26 cellular contexts compared by ENCODE assay signal in genomic region chr16:88400186-88400585, GRCh38. TPM values are rescaled to one million over a fixed set of nuclear protein-coding genes. Genes with fewer than 3 reads are reported as not detected.
A peak's percentile ranks its signal among the peaks of the same experiment; 100 is the strongest.
DNase-seq lines count a peak whose midpoint lies in the region; ATAC-seq, FAIRE-seq and TF ChIP-seq lines count a peak whose summit lies in the region.
"Had no signal": no experiment of that assay in that cellular context is flagged by ENCODE, and none has a peak within 500 bp of the region (broad histone marks: within the 10 kb centered on the region; RNA-seq: fewer than 3 reads in every experiment).

No MANE protein-coding gene starts in this region.

- H3K4me2 ChIP-seq in K562 (ENCODE audit: insufficient read depth, low read length) = no peak overlapping the region
- H3K4me2 ChIP-seq in mesenchymal stem cell (ENCODE audit: low read length, poor library complexity, severe bottlenecking) = no peak overlapping the region
- H3K4me2 ChIP-seq: BLaER1 had no signal

- WGBS in K562 (ENCODE audit: insufficient coverage, low coverage, missing lambda C conversion rate) = 32% methylated on average over 9 of the region's 9 CpGs
- WGBS in mesenchymal stem cell = 90% methylated on average over 9 of the region's 9 CpGs

- no peaks in the 10 kb centered on the region for H3K36me3 ChIP-seq in K562 (ENCODE audit: control insufficient read depth, insufficient read depth, low read length)
- peaks cover 13 to 23% of the 10 kb centered on the region in 2 experiments for H3K36me3 ChIP-seq in mesenchymal stem cell (ENCODE audit: control insufficient read depth in 1 of 2, insufficient read depth in 2 of 2, low read depth in 1 of 2, low read length in 2 of 2)
- H3K36me3 ChIP-seq: BE2C, BLaER1 had no signal

- no peaks in the 10 kb centered on the region for H3K9me3 ChIP-seq in K562 (replicated peaks; ENCODE audit: control insufficient read depth, insufficient read depth, low read depth, low read length)
- no peaks in the 10 kb centered on the region for H3K9me3 ChIP-seq in mesenchymal stem cell (ENCODE audit: control insufficient read depth, low read length)
- H3K9me3 ChIP-seq: BE2C, BLaER1 had no signal

- H3K27ac Mint-ChIP-seq in activated naive CD8-positive, alpha-beta T cell treated with anti-CD3 and anti-CD28 coated beads, Interleukin-2, amount 50 U/mL, for 24 hours = no peak overlapping the region
- H3K27ac Mint-ChIP-seq: CD14-positive monocyte; CD4-positive, alpha-beta memory T cell; CD4-positive, CD25-positive, alpha-beta regulatory T cell had no signal

- no peak overlapping the region for H3K4me3 Mint-ChIP-seq in activated naive CD8-positive, alpha-beta T cell treated with anti-CD3 and anti-CD28 coated beads, Interleukin-2, amount 50 U/mL, for 24 hours
- H3K4me3 Mint-ChIP-seq: CD14-positive monocyte; CD4-positive, alpha-beta memory T cell; CD4-positive, CD25-positive, alpha-beta regulatory T cell; CD8-positive, alpha-beta memory T cell had no signal

- H3K4me1 Mint-ChIP-seq in activated naive CD8-positive, alpha-beta T cell treated with anti-CD3 and anti-CD28 coated beads, Interleukin-2, amount 50 U/mL, for 24 hours = no peaks in the 10 kb centered on the region
- H3K4me1 Mint-ChIP-seq: CD14-positive monocyte; CD4-positive, alpha-beta memory T cell; CD4-positive, CD25-positive, alpha-beta regulatory T cell; CD8-positive, alpha-beta memory T cell had no signal

- H3K9me3 Mint-ChIP-seq in activated naive CD8-positive, alpha-beta T cell treated with anti-CD3 and anti-CD28 coated beads, Interleukin-2, amount 50 U/mL, for 24 hours = peaks cover 5% of the 10 kb centered on the region
- H3K9me3 Mint-ChIP-seq: CD4-positive, alpha-beta memory T cell had no signal

- H3K4ac ChIP-seq in mesenchymal stem cell (ENCODE audit: low read depth in 1 of 2, low read length in 2 of 2) = no peak overlapping the region

- no peak for TF ChIP-seq RAD21 in K562 (CRISPR knock-in tag; conservative IDR thresholded peaks at IDR 0.05 in 1 of 2, IDR thresholded peaks at IDR 0.05 in 1 of 2)

- H4K91ac ChIP-seq in mesenchymal stem cell (ENCODE audit: low read length) = peak overlapping the region; percentile 40

- no peak overlapping the region for H2BK5ac ChIP-seq in mesenchymal stem cell (ENCODE audit: low read depth, low read length, poor library complexity, severe bottlenecking)

- in situ Hi-C loops in K562 (cut with MboI) = no loop called here

- H3K27ac ChIP-seq in K562 (ENCODE audit: extremely low read depth, low read depth, low read length) (no peak overlapping the region), mesenchymal stem cell (ENCODE audit: low read length, poor library complexity, severe bottlenecking) (no peak overlapping the region)
- H3K27ac ChIP-seq: BLaER1 had no signal

- no peak overlapping the region for H2AK5ac ChIP-seq in mesenchymal stem cell (ENCODE audit: low read length, severe bottlenecking)

- H2BK15ac ChIP-seq in mesenchymal stem cell (ENCODE audit: low read depth, poor library complexity, severe bottlenecking) = no peak overlapping the region

- no peak overlapping the region for H3K4me3 ChIP-seq in K562
- H3K4me3 ChIP-seq in mesenchymal stem cell (ENCODE audit: insufficient read depth in 1 of 2, low read depth in 1 of 2, low read length in 2 of 2) = no peak overlapping the region
- H3K4me3 ChIP-seq: BLaER1, GM12878 had no signal

- intact Hi-C loops in K562 (cut with micrococcal nuclease) (loop anchor here (10.0 kb wide), 1 partner anchor 115 kb away; no protein-coding TSS in a partner anchor), sciatic nerve (cut with DNase I) (no loop called here)

- H3K4me1 ChIP-seq in K562 (replicated peaks in 1 of 2; ENCODE audit: control insufficient read depth in 2 of 2, insufficient read depth in 2 of 2, low read length in 2 of 2) = peaks cover 0 to 28% of the 10 kb centered on the region in 2 experiments; a peak in 3 of 5 replicates
- peaks cover 3% of the 10 kb centered on the region for H3K4me1 ChIP-seq in mesenchymal stem cell (ENCODE audit: control insufficient read depth, insufficient read depth, low read depth, low read length)
- H3K4me1 ChIP-seq: BE2C had no signal

- peak overlapping the region in 1 of 2 experiments; percentile 19 for H2BK12ac ChIP-seq in mesenchymal stem cell (ENCODE audit: low read length in 2 of 2)

- H3K18ac ChIP-seq in mesenchymal stem cell (ENCODE audit: low read depth in 1 of 2, low read length in 2 of 2) = no peak overlapping the region

- H4K8ac ChIP-seq in mesenchymal stem cell (ENCODE audit: low read length) = peak overlapping the region; percentile 21

- no peaks in the 10 kb centered on the region for H3K79me2 ChIP-seq in K562 (ENCODE audit: control insufficient read depth, insufficient read depth, low read length)

- ATAC-seq in K562 (no peak), sciatic nerve (peak; percentile 19)
- ATAC-seq in activated naive CD8-positive, alpha-beta T cell treated with anti-CD3 and anti-CD28 coated beads, Interleukin-2, amount 50 U/mL, for 24 hours = no peak
- ATAC-seq: GM12878 had no signal

- CTCF ChIA-PET in K562 (lab: Yijun Ruan, JAX; ENCODE audit: low intra/inter-chr PET ratio) = no interaction called here

- no peak for TF ChIP-seq CTCF in K562 (IDR thresholded peaks at IDR 0.05 in 2 of 3, conservative IDR thresholded peaks at IDR 0.05 in 1 of 3; ENCODE audit: insufficient read depth in 2 of 3, low read depth in 1 of 3, low read length in 3 of 3)

- H3K27me3 ChIP-seq in K562 (ENCODE audit: control insufficient read depth in 2 of 2, insufficient read depth in 2 of 2, low read length in 2 of 2) = peaks cover 18 to 54% of the 10 kb centered on the region in 2 experiments
- H3K27me3 ChIP-seq in mesenchymal stem cell (ENCODE audit: control insufficient read depth in 1 of 2, insufficient read depth in 1 of 2, low read length in 2 of 2) = no peaks in the 10 kb centered on the region

- DNase-seq in K562 (ENCODE audit: extremely low read depth in 1 of 4, low spot score in 3 of 4) (no peak), mesenchymal stem cell (no peak), sciatic nerve (ENCODE audit: low spot score) (no peak), NCI-H226 (no peak)
- no peak for DNase-seq in activated naive CD8-positive, alpha-beta T cell treated with anti-CD3 and anti-CD28 coated beads, Interleukin-2, amount 50 U/mL, for 24 hours
- DNase-seq: 8988T; ACHN; BE2C; C1 segment of cervical spinal cord; CD4-positive, alpha-beta memory T cell; CD4-positive, CD25-positive, alpha-beta regulatory T cell; CD8-positive, alpha-beta memory T cell; COR-L47; DMS 273 treated with DMSO at 0.1 percent for 48 hours; DMS153; DMS53; DMS79; DND-41; EL; GDM1 had no signal

- no peak for TF ChIP-seq EP300 in K562 (IDR thresholded peaks at IDR 0.05; ENCODE audit: low read length)

- H3K9ac ChIP-seq in K562 (ENCODE audit: insufficient read depth in 1 of 2, low read depth in 2 of 2, low read length in 2 of 2) = peak overlapping the region in 1 of 2 experiments; percentile 32; a peak in 1 of 4 replicates
- no peak overlapping the region for H3K9ac ChIP-seq in mesenchymal stem cell (ENCODE audit: low read length)
- H3K9ac ChIP-seq: BLaER1 had no signal

- no peaks in the 10 kb centered on the region for H4K20me1 ChIP-seq in K562 (replicated peaks; ENCODE audit: control insufficient read depth, insufficient read depth, low read length)

- no peaks in the 10 kb centered on the region for H3K9me1 ChIP-seq in K562 (ENCODE audit: control insufficient read depth, insufficient read depth, low read length)

- no peak overlapping the region for H2BK120ac ChIP-seq in mesenchymal stem cell (ENCODE audit: low read depth, low read length)

- no peak overlapping the region for H3K14ac ChIP-seq in mesenchymal stem cell (ENCODE audit: low read length in 2 of 2)

- H2AFZ ChIP-seq in K562 (ENCODE audit: low read depth, low read length) = no peak overlapping the region
- H2AFZ ChIP-seq in mesenchymal stem cell (ENCODE audit: low read depth, low read length) = no peak overlapping the region

- POLR2A ChIA-PET in K562 (lab: Yijun Ruan, JAX) = interaction anchor here (0.5 to 0.7 kb wide), 2 partner anchors 18 to 97 kb away, joined by 3 to 4 read pairs; no protein-coding TSS in a partner anchor

- no peak for TF ChIP-seq POLR2A in K562 (conservative IDR thresholded peaks at IDR 0.05)

- H3K23ac ChIP-seq in mesenchymal stem cell (ENCODE audit: low read length in 2 of 2) = no peak overlapping the region

- no peaks in the 10 kb centered on the region for H3K79me1 ChIP-seq in mesenchymal stem cell (replicated peaks; ENCODE audit: low read length, poor library complexity, severe bottlenecking)

- BruUV-seq in K562 (replicated peaks; lab: Mats Ljungman, UMichigan) = no TSS peak

- peaks cover 3% of the 10 kb centered on the region for H3K27me3 Mint-ChIP-seq in activated naive CD8-positive, alpha-beta T cell treated with anti-CD3 and anti-CD28 coated beads, Interleukin-2, amount 50 U/mL, for 24 hours
- H3K27me3 Mint-ChIP-seq: CD8-positive, alpha-beta memory T cell had no signal

- H3K36me3 Mint-ChIP-seq in activated naive CD8-positive, alpha-beta T cell treated with anti-CD3 and anti-CD28 coated beads, Interleukin-2, amount 50 U/mL, for 24 hours (ENCODE audit: low read depth) = no peaks in the 10 kb centered on the region
- H3K36me3 Mint-ChIP-seq: CD14-positive monocyte; CD4-positive, alpha-beta memory T cell; CD4-positive, CD25-positive, alpha-beta regulatory T cell; CD8-positive, alpha-beta memory T cell had no signal

- no peak for FAIRE-seq in K562 (lab: Jason Lieb, UNC)
- FAIRE-seq: A204.1, GM12878, GM12892, GM18507 had no signal

RNA-seq across cellular contexts. Expression of gene ZNF469, which starts 17.4 kb away (rescaled TPM):
- total RNA-seq in K562 (2011; cell fraction: chromatin; rRNA removed; ENCODE audit: low replicate concordance) = 0.04 and 0.09 TPM in 2 replicates
- total RNA-seq in K562 (2011; cell fraction: nucleolus; rRNA removed) = 0.13 and 0.17 TPM in 2 replicates
- under 0.01 and 0.08 TPM in 2 replicates for total RNA-seq in K562 (2011; cell fraction: nucleoplasm; rRNA removed)
- total RNA-seq in K562 (2014; rRNA removed) = under 0.01 TPM in 1 of 2 replicates, not detected in the other
- total RNA-seq in K562 (2014; rRNA removed; fragmentation: Illumina TruSeq; extraction: Trizol) = not detected in 2 replicates
- not detected in 2 replicates for total RNA-seq in K562 (2015; rRNA removed; fragmentation: Illumina TruSeq; extraction: Trizol)
- 0.02 and 0.04 TPM in 2 replicates for total RNA-seq in K562 (2021)
- polyA plus RNA-seq in K562 (2011; rRNA removed) = not detected in 2 replicates
- polyA plus RNA-seq in K562 (2011; cell fraction: cytosol; rRNA removed) = under 0.01 and 0.01 TPM in 2 replicates
- polyA plus RNA-seq in K562 (2011; cell fraction: nucleus; rRNA removed) = 0.01 and 0.03 TPM in 2 replicates
- 0.01 TPM in 2 replicates for polyA plus RNA-seq in K562 (2012)
- 0.01 TPM in 1 of 2 replicates, not detected in the other for polyA plus RNA-seq in K562 (2014; fragmentation: Illumina TruSeq; extraction: Trizol)
- not detected for polyA plus RNA-seq in K562 (2014; fragmentation: Nextera tagmentation; extraction: Ambion mirVana)
- 0.01 TPM in 1 of 2 replicates, not detected in the other for polyA plus RNA-seq in K562 (2014; rRNA removed)
- under 0.01 and 0.04 TPM in 2 replicates for polyA minus RNA-seq in K562 (2011; rRNA and poly(A)+ RNA removed)
- 0.09 and 0.10 TPM in 2 replicates for polyA minus RNA-seq in K562 (2011; cell fraction: cytosol; rRNA and poly(A)+ RNA removed)
- polyA minus RNA-seq in K562 (2011; cell fraction: nucleus; rRNA and poly(A)+ RNA removed) = under 0.01 and 0.11 TPM in 2 replicates
- 11.1 TPM for polyA plus RNA-seq in mesenchymal stem cell (2013, experiment 1 of 2)
- polyA plus RNA-seq in mesenchymal stem cell (2013, experiment 2 of 2) = 10.4 TPM
- total RNA-seq in sciatic nerve = 2.9 TPM

RNA-seq across cellular contexts. Expression of gene ZFPM1, which starts 52.9 kb away (rescaled TPM):
- total RNA-seq in K562 (2011; cell fraction: chromatin; rRNA removed; ENCODE audit: low replicate concordance) = 14.4 and 38.8 TPM in 2 replicates
- total RNA-seq in K562 (2011; cell fraction: nucleolus; rRNA removed) = 25.3 and 27.9 TPM in 2 replicates
- 16.8 and 18.9 TPM in 2 replicates for total RNA-seq in K562 (2011; cell fraction: nucleoplasm; rRNA removed)
- total RNA-seq in K562 (2014; rRNA removed) (4.5 and 8.7 TPM in 2 replicates), K562 (2014; rRNA removed; fragmentation: Illumina TruSeq; extraction: Trizol) (0.26 and 0.47 TPM in 2 replicates), K562 (2015; rRNA removed; fragmentation: Illumina TruSeq; extraction: Trizol) (3.2 and 4.5 TPM in 2 replicates), K562 (2021) (32.7 and 35.9 TPM in 2 replicates), sciatic nerve (3.9 TPM)
- polyA plus RNA-seq in K562 (2011; rRNA removed) (0.88 and 1.4 TPM in 2 replicates), K562 (2014; fragmentation: Illumina TruSeq; extraction: Trizol) (1.2 and 5.1 TPM in 2 replicates), K562 (2014; fragmentation: Nextera tagmentation; extraction: Ambion mirVana) (under 1 TPM; 0.03 to 0.11 TPM), K562 (2014; rRNA removed) (4.7 and 5.5 TPM in 2 replicates)
- 0.81 and 4.8 TPM in 2 replicates for polyA plus RNA-seq in K562 (2011; cell fraction: cytosol; rRNA removed)
- 3.4 and 13.6 TPM in 2 replicates for polyA plus RNA-seq in K562 (2011; cell fraction: nucleus; rRNA removed)
- polyA plus RNA-seq in K562 (2012) = 7.9 and 12.2 TPM in 2 replicates
- 0.30 and 1.1 TPM in 2 replicates for polyA minus RNA-seq in K562 (2011; rRNA and poly(A)+ RNA removed)
- polyA minus RNA-seq in K562 (2011; cell fraction: cytosol; rRNA and poly(A)+ RNA removed) = 12.3 and 14.7 TPM in 2 replicates
- 7.7 and 10.1 TPM in 2 replicates for polyA minus RNA-seq in K562 (2011; cell fraction: nucleus; rRNA and poly(A)+ RNA removed)
- 3.4 TPM for polyA plus RNA-seq in mesenchymal stem cell (2013, experiment 1 of 2)
- 3.4 TPM for polyA plus RNA-seq in mesenchymal stem cell (2013, experiment 2 of 2)
